1 cellular context compared by ENCODE assay signal in genomic region chr22:39381009-39381755, GRCh38.
TF ChIP-seq lines count a peak whose summit lies in the region.

No MANE protein-coding gene starts in this region.

TF ChIP-seq in IMR-90, 13 proteins besides CTCF, POLR2A, EP300 and RAD21:
- TF ChIP-seq USF2 (IDR thresholded peaks at IDR 0.05; ENCODE audit: low read depth, low read length) (no peak), MAZ (IDR thresholded peaks at IDR 0.05; ENCODE audit: borderline replicate concordance, low read depth, low read length) (no peak), RFX5 (IDR thresholded peaks at IDR 0.05; ENCODE audit: low read depth, low read length) (no peak), CEBPB (IDR thresholded peaks at IDR 0.05; ENCODE audit: low read depth, low read length) (no peak), ELK1 (IDR thresholded peaks at IDR 0.05; ENCODE audit: borderline replicate concordance, low read depth, low read length) (no peak), NFE2L2 (IDR thresholded peaks at IDR 0.05; ENCODE audit: low read depth, low read length) (no peak), SMC3 (IDR thresholded peaks at IDR 0.05; ENCODE audit: low read depth, low read length) (no peak), MAFK (IDR thresholded peaks at IDR 0.05; ENCODE audit: low read depth, low read length) (no peak), MXI1 (IDR thresholded peaks at IDR 0.05; ENCODE audit: borderline replicate concordance, low read depth, low read length) (no peak), RCOR1 (IDR thresholded peaks at IDR 0.05; ENCODE audit: insufficient replicate concordance, low read length) (no peak), CHD1 (IDR thresholded peaks at IDR 0.05; ENCODE audit: low read depth, low read length) (no peak), BHLHE40 (IDR thresholded peaks at IDR 0.05; ENCODE audit: low read depth, low read length) (no peak), FOS (IDR thresholded peaks at IDR 0.05; ENCODE audit: low read depth, low read length) (no peak)
